In genomic region chr1:17030186-17030585, GRCh38 we compare ENCODE assay signal across 15 cellular contexts. TPM values are rescaled to one million over a fixed set of nuclear protein-coding genes. Genes with fewer than 3 reads are reported as not detected.
A peak's percentile ranks its signal among the peaks of the same experiment; 100 is the strongest.
DNase-seq lines count a peak whose midpoint lies in the region; ATAC-seq and TF ChIP-seq lines count a peak whose summit lies in the region.
"Had no signal": no experiment of that assay in that cellular context is flagged by ENCODE, and none has a peak within 500 bp of the region (broad histone marks: within the 10 kb centered on the region; RNA-seq: fewer than 3 reads in every experiment).

No MANE protein-coding gene starts in this region.

- H3K4me1 ChIP-seq in GM23338 (ENCODE audit: insufficient read depth) (0 out of 2 replicates have a peak, but pooled peaks cover under 1% of the 10 kb centered on the region), KMS-11 (ENCODE audit: low read depth, poor library complexity, severe bottlenecking) (peaks cover 55% of the 10 kb centered on the region), mammary epithelial cell (ENCODE audit: insufficient read depth, low read length) (peaks cover 6% of the 10 kb centered on the region)

- H3K9ac ChIP-seq in KMS-11 (no peak overlapping the region; the same call in 1 of the 2 replicates), mammary epithelial cell (ENCODE audit: insufficient read depth, low read length) (no peak overlapping the region)

- H3F3A ChIP-seq in GM23338 (replicated peaks; ENCODE audit: low read depth): peaks cover 9% of the 10 kb centered on the region; the same call in 1 of the 2 replicates

- peak overlapping the region; percentile 59; the same call in 1 of the 2 replicates for H3K27ac ChIP-seq in GM23338 (ENCODE audit: low read depth)
- peak overlapping the region; percentile 55 for H3K27ac ChIP-seq in KMS-11
- H3K27ac ChIP-seq in mammary epithelial cell (ENCODE audit: insufficient read depth, low read depth, low read length): no peak overlapping the region

- H3K4me3 ChIP-seq in GM23338: no peak overlapping the region
- H3K4me3 ChIP-seq in KMS-11 (IDR thresholded peaks at IDR 0.05; ENCODE audit: insufficient read depth, low read depth, low read length): no peak overlapping the region
- no peak overlapping the region for H3K4me3 ChIP-seq in mammary epithelial cell (replicated peaks in 1 of 3; ENCODE audit: insufficient read depth in 1 of 3, low read depth in 2 of 3, low read length in 3 of 3)

- no peaks in the 10 kb centered on the region for H3K4me1 Mint-ChIP-seq in GM23338
- H3K4me1 Mint-ChIP-seq in mesothelial cell of epicardium: peaks cover 3% of the 10 kb centered on the region

- H4K20me1 ChIP-seq in GM23338 (replicated peaks; ENCODE audit: insufficient read depth) (peaks cover 2% of the 10 kb centered on the region; the same call in 1 of the 2 replicates), KMS-11 (ENCODE audit: insufficient read depth) (no peaks in the 10 kb centered on the region), mammary epithelial cell (ENCODE audit: insufficient read depth, low read length) (no peaks in the 10 kb centered on the region)

- H3K9me3 Mint-ChIP-seq in GM23338: no peaks in the 10 kb centered on the region
- no peaks in the 10 kb centered on the region for H3K9me3 Mint-ChIP-seq in mesothelial cell of epicardium

- dilution Hi-C loops in mammary epithelial cell (cut with HindIII; ENCODE audit: low sequenced_read_pairs): no loop called here

- in situ Hi-C loops in mammary epithelial cell (cut with MboI; ENCODE audit: low sequenced_read_pairs in 2 of 2): loop anchor here (25.0 kb wide), 2 partner anchors 393 to 418 kb away; partner anchors contain the start of gene NBPF1 (in 1 of the 2)

- CTCF ChIA-PET in mammary epithelial cell (lab: Charles Lee; ENCODE audit: low non-redundant PET): no interaction called here

- no peak for ATAC-seq in GM23338
- no peak for ATAC-seq in HG03108 (IDR thresholded peaks at IDR 0.05; ENCODE audit: unreplicated experiment)
- ATAC-seq in HG02870 (IDR thresholded peaks at IDR 0.05; ENCODE audit: unreplicated experiment): no peak
- ATAC-seq: PC-3 had no signal

- H3K27ac Mint-ChIP-seq in GM23338: no peak overlapping the region
- peak overlapping the region; percentile 26 for H3K27ac Mint-ChIP-seq in mesothelial cell of epicardium

- H3K36me3 ChIP-seq in GM23338 (ENCODE audit: insufficient read depth) (peaks cover 24% of the 10 kb centered on the region), KMS-11 (ENCODE audit: insufficient read depth) (no peaks in the 10 kb centered on the region), mammary epithelial cell (ENCODE audit: insufficient read depth, low read length) (peaks cover 31% of the 10 kb centered on the region)

- peaks cover 4% of the 10 kb centered on the region; the same call in 1 of the 2 replicates for H3K79me2 ChIP-seq in GM23338 (replicated peaks; ENCODE audit: insufficient read depth)
- H3K79me2 ChIP-seq in KMS-11 (ENCODE audit: insufficient read depth, low read depth): peaks cover 10% of the 10 kb centered on the region
- H3K79me2 ChIP-seq in mammary epithelial cell (ENCODE audit: insufficient read depth, low read length): no peaks in the 10 kb centered on the region

- no peak for DNase-seq in GM23338 (ENCODE audit: low spot score)
- peak; percentile 28 for DNase-seq in mammary epithelial cell
- DNase-seq in mesothelial cell of epicardium (ENCODE audit: low spot score in 2 of 2, unreplicated experiment in 2 of 2): no peak
- DNase-seq in RPMI8226: no peak
- DNase-seq: DMS79 treated with DMSO at 0.1 percent for 48 hours, KBM-7, NCI-H1436, NCI-H1930, NCI-H226, NCI-H524, PC-3 had no signal

- H2AFZ ChIP-seq in GM23338: no peak overlapping the region
- no peak overlapping the region for H2AFZ ChIP-seq in KMS-11 (ENCODE audit: low read depth)
- no peak overlapping the region for H2AFZ ChIP-seq in mammary epithelial cell (ENCODE audit: low read depth, low read length)

- H3K4me2 ChIP-seq in GM23338 (no peak overlapping the region), KMS-11 (peak overlapping the region; percentile 71), mammary epithelial cell (ENCODE audit: insufficient read depth, low read depth, low read length) (no peak overlapping the region)

- no peaks in the 10 kb centered on the region for H3K9me2 ChIP-seq in GM23338 (ENCODE audit: insufficient read depth)

- no peaks in the 10 kb centered on the region for H3K9me3 ChIP-seq in mammary epithelial cell (replicated peaks; ENCODE audit: insufficient read depth, low read length)

- no peaks in the 10 kb centered on the region for H3K27me3 Mint-ChIP-seq in GM23338 (ENCODE audit: insufficient read depth, low read depth, poor library complexity)
- no peaks in the 10 kb centered on the region for H3K27me3 Mint-ChIP-seq in mesothelial cell of epicardium (ENCODE audit: low read depth)

- H3K4me3 Mint-ChIP-seq in GM23338: no peak overlapping the region
- no peak overlapping the region for H3K4me3 Mint-ChIP-seq in mesothelial cell of epicardium
- H3K4me3 Mint-ChIP-seq: CD14-positive monocyte had no signal

- no peak for TF ChIP-seq CTCF in GM23338 (conservative IDR thresholded peaks at IDR 0.05; ENCODE audit: low read depth in 2 of 2)
- no peak for TF ChIP-seq CTCF in KMS-11 (conservative IDR thresholded peaks at IDR 0.05; ENCODE audit: low read depth, low read length)
- no peak for TF ChIP-seq CTCF in mammary epithelial cell (conservative IDR thresholded peaks at IDR 0.05 in 1 of 2, IDR thresholded peaks at IDR 0.05 in 1 of 2; ENCODE audit: extremely low read depth in 1 of 2, insufficient read depth in 1 of 2, low read depth in 1 of 2, low read length in 2 of 2)
- no peak for TF ChIP-seq CTCF in mesothelial cell of epicardium (IDR thresholded peaks at IDR 0.05; ENCODE audit: unreplicated experiment)

- no TSS peak for BruUV-seq in mammary epithelial cell (replicated peaks; lab: Mats Ljungman, UMichigan)

- 75% methylated on average over 4 of the region's 4 CpGs for whole genome bisulfite sequencing in mammary epithelial cell (ENCODE audit: low coverage, missing lambda C conversion rate)

- H3K36me3 Mint-ChIP-seq in GM23338 (ENCODE audit: low read depth) (peaks cover 34% of the 10 kb centered on the region), mesothelial cell of epicardium (peaks cover 16% of the 10 kb centered on the region)

- H3K27me3 ChIP-seq in GM23338 (ENCODE audit: insufficient read depth) (no peaks in the 10 kb centered on the region), KMS-11 (ENCODE audit: insufficient read depth, low read depth) (no peaks in the 10 kb centered on the region), mammary epithelial cell (ENCODE audit: insufficient read depth, low read length) (no peaks in the 10 kb centered on the region)

- intact Hi-C loops in mammary epithelial cell (cut with micrococcal nuclease): no loop called here

TF ChIP-seq in GM23338, 12 proteins besides CTCF, POLR2A, EP300 and RAD21:
- TF ChIP-seq POLR2AphosphoS5 (IDR thresholded peaks at IDR 0.05; ENCODE audit: low read depth) (no peak), ETS1 (IDR thresholded peaks at IDR 0.05) (no peak), CREB1 (CRISPR knock-in tag; IDR thresholded peaks at IDR 0.05; ENCODE audit: low read depth) (no peak), NANOG (IDR thresholded peaks at IDR 0.05; ENCODE audit: borderline replicate concordance) (no peak)
TF ChIP-seq in GM23338: peak in this region for 0.

RNA-seq across cellular contexts. Expression of gene ATP13A2, which starts 18.5 kb away (rescaled TPM):
- total RNA-seq in GM23338 (2014; rRNA removed; shearing (Covaris generic)): 83.3 and 87.7 TPM in 2 replicates
- 30.1 and 31.8 TPM in 2 replicates for polyA plus RNA-seq in GM23338 (2016; fragmentation: Nextera tagmentation; extraction: Ambion mirVana)
- total RNA-seq in mammary epithelial cell: 100 to 1,000 TPM in 1 of 2 donors, 10 to 100 TPM in 1; 97.1 to 180 TPM
- 80.2 TPM for polyA plus RNA-seq in mammary epithelial cell
- 162 TPM for polyA minus RNA-seq in mammary epithelial cell
- 54.2 to 57.8 TPM (median 56.9 TPM) in 3 replicates for total RNA-seq in mesothelial cell of epicardium

RNA-seq across cellular contexts. Expression of gene SDHB, which starts 23.6 kb away (rescaled TPM):
- 72.8 and 105 TPM in 2 replicates for total RNA-seq in GM23338 (2014; rRNA removed; shearing (Covaris generic))
- polyA plus RNA-seq in GM23338 (2016; fragmentation: Nextera tagmentation; extraction: Ambion mirVana) (112 and 121 TPM in 2 replicates), mammary epithelial cell (154 TPM)
- total RNA-seq in mammary epithelial cell (100 to 1,000 TPM in 1 of 2 donors, 10 to 100 TPM in 1; 73.5 to 106 TPM), mesothelial cell of epicardium (43.3 to 48.5 TPM (median 46.5 TPM) in 3 replicates)
- 337 TPM for polyA minus RNA-seq in mammary epithelial cell

RNA-seq across cellular contexts. Expression of gene MFAP2, which starts 49.8 kb away (rescaled TPM):
- 107 and 129 TPM in 2 replicates for total RNA-seq in GM23338 (2014; rRNA removed; shearing (Covaris generic))
- 255 TPM in 2 replicates for polyA plus RNA-seq in GM23338 (2016; fragmentation: Nextera tagmentation; extraction: Ambion mirVana)
- 10 to 100 TPM in 1 of 2 donors, 1 to 10 TPM in 1; 4.4 to 12.8 TPM for total RNA-seq in mammary epithelial cell
- polyA plus RNA-seq in mammary epithelial cell: 3.6 TPM
- polyA minus RNA-seq in mammary epithelial cell: not detected
- 445 to 466 TPM (median 459 TPM) in 3 replicates for total RNA-seq in mesothelial cell of epicardium
- polyA plus RNA-seq: CD14-positive monocyte had no signal
